27 cellular contexts compared by ENCODE assay signal in genomic region chr6:73116330-73116729, GRCh38.
DNase-seq lines count a peak whose midpoint lies in the region; TF ChIP-seq lines count a peak whose summit lies in the region.
"Had no signal": no experiment of that assay in that cellular context is flagged by ENCODE, and none has a peak within 500 bp of the region (broad histone marks: within the 10 kb centered on the region; RNA-seq: fewer than 3 reads in every experiment).

No MANE protein-coding gene starts in this region.

- TF ChIP-seq CTCF in HEK293 (tag by site-specific recombination; IDR thresholded peaks at IDR 0.05) = no peak

- POLR2A ChIA-PET in HEK293 (lab: Yijun Ruan, JAX) = no interaction called here

- H3K4me3 ChIP-seq in HEK293 (ENCODE audit: low read depth, low read length) = no peak overlapping the region
- H3K4me3 ChIP-seq: A549; BLaER1; BLaER1 treated with 17β-estradiol and CSF1 and Interleukin-3, amounts not matched to agents 10 nM and 100 nM had no signal

- DNase-seq in NCI-H2107 treated with DMSO at 0.1 percent for 48 hours (lab: John Stamatoyannopoulos, UW; ENCODE audit: unreplicated experiment) = no peak
- DNase-seq: 8988T; ACHN; AML-193; BE2C; C1 segment of cervical spinal cord; Caco-2; Calu3; CD4-positive, alpha-beta memory T cell; CD4-positive, alpha-beta T cell; CD4-positive, CD25-positive, alpha-beta regulatory T cell; CD8-positive, alpha-beta memory T cell; CD8-positive, alpha-beta T cell; COR-L47; DMS 273 treated with DMSO at 0.1 percent for 48 hours; DMS153; DMS53; DMS79; DMS79 treated with DMSO at 0.1 percent for 48 hours; DND-41; EL had no signal

- no peak overlapping the region for H3K27ac ChIP-seq in HEK293 (ENCODE audit: extremely low read depth, low read depth, low read length)
- H3K27ac ChIP-seq: 22Rv1; A549; BLaER1; BLaER1 treated with 17β-estradiol and CSF1 and Interleukin-3, amounts not matched to agents 10 nM and 100 nM; C4-2B had no signal

- CTCF ChIA-PET in HEK293 (lab: Yijun Ruan, JAX) = interaction anchor here (0.6 to 1.2 kb wide), 3 partner anchors 14 to 1186 kb away, joined by 3 to 5 read pairs (median 4); no protein-coding TSS in a partner anchor

- no peaks in the 10 kb centered on the region for H3K4me1 ChIP-seq in HEK293 (ENCODE audit: control insufficient read depth, insufficient read depth, low read length)
- H3K4me1 ChIP-seq: A549; BE2C; BLaER1; BLaER1 treated with 17β-estradiol and CSF1 and Interleukin-3, amounts not matched to agents 10 nM and 100 nM; Caco-2 had no signal

- H3K36me3 ChIP-seq in HEK293 (ENCODE audit: control insufficient read depth in 2 of 2, insufficient read depth in 1 of 2, low read length in 2 of 2) = no peaks in the 10 kb centered on the region
- H3K36me3 ChIP-seq: BE2C had no signal

- no peaks in the 10 kb centered on the region for H3K9me3 ChIP-seq in HEK293 (ENCODE audit: control insufficient read depth, insufficient read depth, low read depth, low read length)
- H3K9me3 ChIP-seq: A549; BE2C; BLaER1; BLaER1 treated with 17β-estradiol and CSF1 and Interleukin-3, amounts not matched to agents 10 nM and 100 nM; Caco-2 had no signal

TF ChIP-seq in HEK293, 187 proteins besides CTCF, POLR2A, EP300 and RAD21:
- TF ChIP-seq SCRT2 (tag by site-specific recombination; IDR thresholded peaks at IDR 0.05) (peak; percentile 89), SCRT1 (tag by site-specific recombination; IDR thresholded peaks at IDR 0.05; ENCODE audit: borderline replicate concordance) (peak; percentile 72), ZNF76 (tag by site-specific recombination; IDR thresholded peaks at IDR 0.05; ENCODE audit: borderline replicate concordance, low read depth) (no peak)
